Comparison of ENCODE assay signal across 8 cellular contexts in the genomic region with DNA sequence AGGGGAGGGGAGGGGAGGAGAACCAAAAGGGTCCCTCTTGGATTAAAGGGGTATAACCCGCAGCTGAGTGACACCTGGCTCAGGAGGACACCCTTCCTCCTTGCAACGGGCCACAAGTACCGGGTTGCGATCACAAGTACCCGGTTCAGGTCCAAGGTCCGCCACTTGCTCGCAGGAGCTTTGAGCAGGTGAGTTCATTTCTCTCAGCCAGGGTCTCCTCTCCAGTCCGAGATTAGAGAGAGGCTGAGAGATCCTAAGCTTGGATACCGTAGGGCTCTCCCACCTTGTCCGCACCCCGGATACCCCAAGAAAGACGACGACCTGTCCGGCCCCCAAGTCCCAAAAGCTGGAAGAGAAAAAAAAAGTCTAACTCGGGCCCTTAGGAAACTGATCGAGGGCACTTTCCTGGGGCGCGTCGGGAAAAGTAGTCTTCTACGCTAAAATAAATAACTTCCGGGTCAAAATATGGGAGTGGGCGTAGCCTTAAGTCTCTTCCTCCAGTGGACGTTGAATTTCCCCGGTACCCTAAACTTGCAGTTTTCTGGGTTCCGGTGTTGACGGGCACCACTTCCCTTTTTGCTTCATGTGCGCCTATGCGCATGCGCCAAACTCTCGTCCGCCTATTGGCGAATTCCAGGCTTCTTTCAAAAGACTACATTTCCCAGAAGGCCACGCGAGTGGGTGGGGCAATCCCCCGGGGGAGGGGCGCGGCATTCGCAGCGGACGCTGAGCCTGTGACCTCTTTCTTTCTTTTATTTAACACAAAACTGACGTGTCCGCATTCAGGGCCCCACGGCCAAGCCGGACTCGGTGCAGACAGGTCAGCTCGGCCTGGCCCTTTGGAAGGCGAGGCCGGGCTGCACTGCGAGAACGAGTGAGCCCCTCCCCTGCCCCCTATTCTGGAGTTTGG. TPM values are rescaled to one million over a fixed set of nuclear protein-coding genes. Genes with fewer than 3 reads are reported as not detected.
A peak's percentile ranks its signal among the peaks of the same experiment; 100 is the strongest.
DNase-seq lines count a peak whose midpoint lies in the region; TF ChIP-seq lines count a peak whose summit lies in the region.

No MANE protein-coding gene starts in this region.

- peak overlapping the region; percentile 78 for H3K27ac ChIP-seq in effector memory CD4-positive, alpha-beta T cell (ENCODE audit: insufficient read depth, low read length, poor library complexity, severe bottlenecking)

- TF ChIP-seq CTCF in GM20000 (IDR thresholded peaks at IDR 0.05; ENCODE audit: extremely low read depth, missing control alignments): no peak

- no peaks in the 10 kb centered on the region for H3K27me3 ChIP-seq in effector memory CD4-positive, alpha-beta T cell (replicated peaks; ENCODE audit: control insufficient read depth, insufficient read depth, low read length, poor library complexity, severe bottlenecking)

- H3K36me3 ChIP-seq in effector memory CD4-positive, alpha-beta T cell (ENCODE audit: control insufficient read depth, insufficient read depth, low read length): no peaks in the 10 kb centered on the region

- DNase-seq in COLO668 (lab: John Stamatoyannopoulos, UW; ENCODE audit: unreplicated experiment): peak; percentile 96
- peak; percentile 99 for DNase-seq in GM20000 (ENCODE audit: low spot score)
- DNase-seq in HS-5 (ENCODE audit: low read depth): peak; percentile 100
- peak; percentile 95 for DNase-seq in NK-92 (lab: John Stamatoyannopoulos, UW; ENCODE audit: unreplicated experiment)
- DNase-seq in activated CD8-positive, alpha-beta memory T cell treated with anti-CD3 and anti-CD28 coated beads for 24 hours: peak; percentile 100
- DNase-seq in effector memory CD4-positive, alpha-beta T cell: peak; percentile 97 to 99 (median 99)
- peak; percentile 99 for DNase-seq in lung microvascular endothelial cell (ENCODE audit: low read depth in 2 of 2)
- peak; percentile 97 to 99 (median 97) for DNase-seq in stimulated activated CD4-positive, alpha-beta T cell treated with anti-CD3 and anti-CD28 coated beads, TNF-alpha, amount 100 ng/mL, for 4 hours (ENCODE audit: low read depth in 3 of 3)

- no peaks in the 10 kb centered on the region for H3K9me3 ChIP-seq in effector memory CD4-positive, alpha-beta T cell (ENCODE audit: control insufficient read depth, low read length)

- peaks cover 12% of the 10 kb centered on the region for H3K4me1 ChIP-seq in effector memory CD4-positive, alpha-beta T cell (ENCODE audit: control insufficient read depth, insufficient read depth, low read length, poor library complexity, severe bottlenecking)

- peak overlapping the region; percentile 69 for H3K4me3 ChIP-seq in effector memory CD4-positive, alpha-beta T cell (ENCODE audit: insufficient read depth, low read depth, low read length, poor library complexity, severe bottlenecking)

RNA-seq across cellular contexts. Expression of gene C19orf67, which starts 4.4 kb away (rescaled TPM):
- not detected in 2 replicates for total RNA-seq in lung microvascular endothelial cell

RNA-seq across cellular contexts. Expression of gene MISP3, which starts 8.6 kb away (rescaled TPM):
- total RNA-seq in lung microvascular endothelial cell: 0.22 TPM in 1 of 2 replicates, not detected in the other

RNA-seq across cellular contexts. Expression of gene SAMD1, which starts 9.4 kb away (rescaled TPM):
- 8.3 and 18.3 TPM in 2 replicates for total RNA-seq in lung microvascular endothelial cell

RNA-seq across cellular contexts. Expression of gene PALM3, which starts 19.3 kb away (rescaled TPM):
- not detected in 2 replicates for total RNA-seq in lung microvascular endothelial cell

RNA-seq across cellular contexts. Expression of gene PRKACA, which starts 36.4 kb away (rescaled TPM):
- total RNA-seq in lung microvascular endothelial cell: 27.0 and 32.9 TPM in 2 replicates

Comparison
In these comparisons a context has a peak if more than half of its experiments do, and no peak if none do; other contexts are left out.
1. Peak in every context shown above with its lines: DNase-seq, H3K4me3 ChIP-seq and H3K27ac ChIP-seq.